1 cellular context compared by ENCODE assay signal in genomic region chr6:167764215-167764614, GRCh38.
TF ChIP-seq lines count a peak whose summit lies in the region.

No MANE protein-coding gene starts in this region.

TF ChIP-seq in HepG2, 621 proteins besides CTCF, POLR2A, EP300 and RAD21 (continued from another document and continues in another):
- TF ChIP-seq ELF3 (CRISPR knock-in tag; IDR thresholded peaks at IDR 0.05) (peak; percentile 19; the same call in 1 of the 2 replicates), ZBTB14 (CRISPR knock-in tag; IDR thresholded peaks at IDR 0.05) (no peak), ZNF550 (CRISPR knock-in tag; IDR thresholded peaks at IDR 0.05; ENCODE audit: borderline replicate concordance) (no peak), ZNF296 (CRISPR knock-in tag; conservative IDR thresholded peaks at IDR 0.05) (no peak), ZNF101 (CRISPR knock-in tag; IDR thresholded peaks at IDR 0.05; ENCODE audit: borderline replicate concordance, low read depth) (no peak), FOXO4 (CRISPR knock-in tag; conservative IDR thresholded peaks at IDR 0.05) (0 out of 2 replicates have a peak, but pooled peaks have one; percentile 59), ZNF552 (CRISPR knock-in tag; IDR thresholded peaks at IDR 0.05; ENCODE audit: borderline replicate concordance) (no peak), ARID3A (IDR thresholded peaks at IDR 0.05; ENCODE audit: low read depth, low read length) (no peak), ZNF335 (CRISPR knock-in tag; IDR thresholded peaks at IDR 0.05) (0 out of 2 replicates have a peak, but pooled peaks have one; percentile 14), DBP (CRISPR knock-in tag; IDR thresholded peaks at IDR 0.05; ENCODE audit: not compliant biosample characterization) (no peak), LCORL (IDR thresholded peaks at IDR 0.05) (no peak), LCORL (CRISPR knock-in tag; IDR thresholded peaks at IDR 0.05) (no peak), PAWR (CRISPR knock-in tag; IDR thresholded peaks at IDR 0.05; ENCODE audit: borderline replicate concordance) (no peak), ZNF547 (CRISPR knock-in tag; IDR thresholded peaks at IDR 0.05) (no peak), HNRNPK (IDR thresholded peaks at IDR 0.05; ENCODE audit: low read depth, low read length, poor library complexity, severe bottlenecking) (no peak), NR2F1 (CRISPR knock-in tag; IDR thresholded peaks at IDR 0.05) (no peak), MBNL3 (CRISPR knock-in tag; conservative IDR thresholded peaks at IDR 0.05) (no peak), GTF2F1 (IDR thresholded peaks at IDR 0.05; ENCODE audit: low read length) (no peak), KMT2B (CRISPR knock-in tag; IDR thresholded peaks at IDR 0.05) (no peak), SP4 (CRISPR knock-in tag; IDR thresholded peaks at IDR 0.05) (0 out of 2 replicates have a peak, but pooled peaks have one; percentile 10), ZBTB3 (CRISPR knock-in tag; IDR thresholded peaks at IDR 0.05; ENCODE audit: borderline replicate concordance, low read depth) (no peak), ZNF362 (CRISPR knock-in tag; IDR thresholded peaks at IDR 0.05; ENCODE audit: borderline replicate concordance) (no peak), HDAC6 (IDR thresholded peaks at IDR 0.05; ENCODE audit: low read depth, low read length) (0 out of 2 replicates have a peak, but pooled peaks have one; percentile 70), CBFB (CRISPR knock-in tag; IDR thresholded peaks at IDR 0.05) (no peak), HMGXB3 (CRISPR knock-in tag; IDR thresholded peaks at IDR 0.05; ENCODE audit: borderline replicate concordance) (no peak), ONECUT2 (CRISPR knock-in tag; IDR thresholded peaks at IDR 0.05) (no peak), BRD4 (CRISPR knock-in tag; IDR thresholded peaks at IDR 0.05) (no peak), ZNF33B (CRISPR knock-in tag; IDR thresholded peaks at IDR 0.05) (peak; percentile 16; the same call in 1 of the 2 replicates)
- TF ChIP-seq, protein P1, sequence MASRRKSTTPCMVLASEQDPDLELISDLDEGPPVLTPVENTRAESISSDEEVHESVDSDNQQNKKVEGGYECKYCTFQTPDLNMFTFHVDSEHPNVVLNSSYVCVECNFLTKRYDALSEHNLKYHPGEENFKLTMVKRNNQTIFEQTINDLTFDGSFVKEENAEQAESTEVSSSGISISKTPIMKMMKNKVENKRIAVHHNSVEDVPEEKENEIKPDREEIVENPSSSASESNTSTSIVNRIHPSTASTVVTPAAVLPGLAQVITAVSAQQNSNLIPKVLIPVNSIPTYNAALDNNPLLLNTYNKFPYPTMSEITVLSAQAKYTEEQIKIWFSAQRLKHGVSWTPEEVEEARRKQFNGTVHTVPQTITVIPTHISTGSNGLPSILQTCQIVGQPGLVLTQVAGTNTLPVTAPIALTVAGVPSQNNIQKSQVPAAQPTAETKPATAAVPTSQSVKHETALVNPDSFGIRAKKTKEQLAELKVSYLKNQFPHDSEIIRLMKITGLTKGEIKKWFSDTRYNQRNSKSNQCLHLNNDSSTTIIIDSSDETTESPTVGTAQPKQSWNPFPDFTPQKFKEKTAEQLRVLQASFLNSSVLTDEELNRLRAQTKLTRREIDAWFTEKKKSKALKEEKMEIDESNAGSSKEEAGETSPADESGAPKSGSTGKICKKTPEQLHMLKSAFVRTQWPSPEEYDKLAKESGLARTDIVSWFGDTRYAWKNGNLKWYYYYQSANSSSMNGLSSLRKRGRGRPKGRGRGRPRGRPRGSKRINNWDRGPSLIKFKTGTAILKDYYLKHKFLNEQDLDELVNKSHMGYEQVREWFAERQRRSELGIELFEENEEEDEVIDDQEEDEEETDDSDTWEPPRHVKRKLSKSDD (CRISPR knock-in tag; IDR thresholded peaks at IDR 0.05; ENCODE audit: low read depth): no peak
- TF ChIP-seq, protein P2, sequence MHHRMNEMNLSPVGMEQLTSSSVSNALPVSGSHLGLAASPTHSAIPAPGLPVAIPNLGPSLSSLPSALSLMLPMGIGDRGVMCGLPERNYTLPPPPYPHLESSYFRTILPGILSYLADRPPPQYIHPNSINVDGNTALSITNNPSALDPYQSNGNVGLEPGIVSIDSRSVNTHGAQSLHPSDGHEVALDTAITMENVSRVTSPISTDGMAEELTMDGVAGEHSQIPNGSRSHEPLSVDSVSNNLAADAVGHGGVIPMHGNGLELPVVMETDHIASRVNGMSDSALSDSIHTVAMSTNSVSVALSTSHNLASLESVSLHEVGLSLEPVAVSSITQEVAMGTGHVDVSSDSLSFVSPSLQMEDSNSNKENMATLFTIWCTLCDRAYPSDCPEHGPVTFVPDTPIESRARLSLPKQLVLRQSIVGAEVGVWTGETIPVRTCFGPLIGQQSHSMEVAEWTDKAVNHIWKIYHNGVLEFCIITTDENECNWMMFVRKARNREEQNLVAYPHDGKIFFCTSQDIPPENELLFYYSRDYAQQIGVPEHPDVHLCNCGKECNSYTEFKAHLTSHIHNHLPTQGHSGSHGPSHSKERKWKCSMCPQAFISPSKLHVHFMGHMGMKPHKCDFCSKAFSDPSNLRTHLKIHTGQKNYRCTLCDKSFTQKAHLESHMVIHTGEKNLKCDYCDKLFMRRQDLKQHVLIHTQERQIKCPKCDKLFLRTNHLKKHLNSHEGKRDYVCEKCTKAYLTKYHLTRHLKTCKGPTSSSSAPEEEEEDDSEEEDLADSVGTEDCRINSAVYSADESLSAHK (CRISPR knock-in tag; IDR thresholded peaks at IDR 0.05; ENCODE audit: borderline replicate concordance): no peak
- TF ChIP-seq, protein P3, sequence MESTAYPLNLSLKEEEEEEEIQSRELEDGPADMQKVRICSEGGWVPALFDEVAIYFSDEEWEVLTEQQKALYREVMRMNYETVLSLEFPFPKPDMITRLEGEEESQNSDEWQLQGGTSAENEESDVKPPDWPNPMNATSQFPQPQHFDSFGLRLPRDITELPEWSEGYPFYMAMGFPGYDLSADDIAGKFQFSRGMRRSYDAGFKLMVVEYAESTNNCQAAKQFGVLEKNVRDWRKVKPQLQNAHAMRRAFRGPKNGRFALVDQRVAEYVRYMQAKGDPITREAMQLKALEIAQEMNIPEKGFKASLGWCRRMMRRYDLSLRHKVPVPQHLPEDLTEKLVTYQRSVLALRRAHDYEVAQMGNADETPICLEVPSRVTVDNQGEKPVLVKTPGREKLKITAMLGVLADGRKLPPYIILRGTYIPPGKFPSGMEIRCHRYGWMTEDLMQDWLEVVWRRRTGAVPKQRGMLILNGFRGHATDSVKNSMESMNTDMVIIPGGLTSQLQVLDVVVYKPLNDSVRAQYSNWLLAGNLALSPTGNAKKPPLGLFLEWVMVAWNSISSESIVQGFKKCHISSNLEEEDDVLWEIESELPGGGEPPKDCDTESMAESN (CRISPR knock-in tag; conservative IDR thresholded peaks at IDR 0.05): no peak; the same call in 1 of the 2 replicates
- TF ChIP-seq, protein P4, sequence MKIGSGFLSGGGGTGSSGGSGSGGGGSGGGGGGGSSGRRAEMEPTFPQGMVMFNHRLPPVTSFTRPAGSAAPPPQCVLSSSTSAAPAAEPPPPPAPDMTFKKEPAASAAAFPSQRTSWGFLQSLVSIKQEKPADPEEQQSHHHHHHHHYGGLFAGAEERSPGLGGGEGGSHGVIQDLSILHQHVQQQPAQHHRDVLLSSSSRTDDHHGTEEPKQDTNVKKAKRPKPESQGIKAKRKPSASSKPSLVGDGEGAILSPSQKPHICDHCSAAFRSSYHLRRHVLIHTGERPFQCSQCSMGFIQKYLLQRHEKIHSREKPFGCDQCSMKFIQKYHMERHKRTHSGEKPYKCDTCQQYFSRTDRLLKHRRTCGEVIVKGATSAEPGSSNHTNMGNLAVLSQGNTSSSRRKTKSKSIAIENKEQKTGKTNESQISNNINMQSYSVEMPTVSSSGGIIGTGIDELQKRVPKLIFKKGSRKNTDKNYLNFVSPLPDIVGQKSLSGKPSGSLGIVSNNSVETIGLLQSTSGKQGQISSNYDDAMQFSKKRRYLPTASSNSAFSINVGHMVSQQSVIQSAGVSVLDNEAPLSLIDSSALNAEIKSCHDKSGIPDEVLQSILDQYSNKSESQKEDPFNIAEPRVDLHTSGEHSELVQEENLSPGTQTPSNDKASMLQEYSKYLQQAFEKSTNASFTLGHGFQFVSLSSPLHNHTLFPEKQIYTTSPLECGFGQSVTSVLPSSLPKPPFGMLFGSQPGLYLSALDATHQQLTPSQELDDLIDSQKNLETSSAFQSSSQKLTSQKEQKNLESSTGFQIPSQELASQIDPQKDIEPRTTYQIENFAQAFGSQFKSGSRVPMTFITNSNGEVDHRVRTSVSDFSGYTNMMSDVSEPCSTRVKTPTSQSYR (CRISPR knock-in tag; IDR thresholded peaks at IDR 0.05; ENCODE audit: borderline replicate concordance): no peak
